Comparison of ENCODE assay signal across 1 cellular context in genomic region chr9:131499254-131499653, GRCh38.
TF ChIP-seq lines count a peak whose summit lies in the region.

No MANE protein-coding gene starts in this region.

TF ChIP-seq in HEK293, 187 proteins besides CTCF, POLR2A, EP300 and RAD21:
- TF ChIP-seq ZNF513 (tag by site-specific recombination; IDR thresholded peaks at IDR 0.05): no peak
- TF ChIP-seq ZNF600 (tag by site-specific recombination; IDR thresholded peaks at IDR 0.05): peak; percentile 89; the same call in 1 of the 2 replicates
- TF ChIP-seq ZNF843 (tag by site-specific recombination; IDR thresholded peaks at IDR 0.05): no peak
- TF ChIP-seq SP7 (tag by site-specific recombination; IDR thresholded peaks at IDR 0.05): no peak
